8 cellular contexts compared by ENCODE assay signal in the genomic region with DNA sequence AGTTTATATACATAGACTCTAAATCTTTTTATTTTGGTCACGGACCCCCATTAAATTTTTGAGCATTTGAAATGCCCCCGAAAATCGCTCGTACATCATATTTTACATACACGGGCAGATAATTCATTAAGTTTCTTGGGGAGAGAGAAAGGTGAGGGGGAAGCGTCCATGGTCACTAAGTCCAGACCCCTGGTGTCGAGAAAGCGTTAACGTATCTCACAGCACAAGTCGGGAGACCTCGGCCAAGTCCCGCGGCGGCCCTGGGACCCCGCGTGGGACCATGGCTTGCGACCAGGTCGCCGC. TPM values are rescaled to one million over a fixed set of nuclear protein-coding genes. Genes with fewer than 3 reads are reported as not detected.
DNase-seq lines count a peak whose midpoint lies in the region; ATAC-seq and TF ChIP-seq lines count a peak whose summit lies in the region.

No MANE protein-coding gene starts in this region.

- H3K27me3 ChIP-seq in HUES64 (ENCODE audit: insufficient read depth, low read length) = no peaks in the 10 kb centered on the region
- no peaks in the 10 kb centered on the region for H3K27me3 ChIP-seq in muscle layer of colon (ENCODE audit: control insufficient read depth in 1 of 2, insufficient read depth in 2 of 2, low read length in 2 of 2)

- no peaks in the 10 kb centered on the region for H3K9me3 ChIP-seq in HUES64 (ENCODE audit: insufficient read depth, low read depth, low read length)
- H3K9me3 ChIP-seq in muscle layer of colon (ENCODE audit: low read length) = no peaks in the 10 kb centered on the region

- H3K4me1 ChIP-seq in HUES64 (ENCODE audit: insufficient read depth, low read length) = peaks cover 27% of the 10 kb centered on the region
- H3K4me1 ChIP-seq in muscle layer of colon (ENCODE audit: insufficient read depth, low read length) = peaks cover 15% of the 10 kb centered on the region

- H3K36me3 ChIP-seq in HUES64 (ENCODE audit: insufficient read depth, low read length) (no peaks in the 10 kb centered on the region), muscle layer of colon (ENCODE audit: insufficient read depth, low read length) (no peaks in the 10 kb centered on the region)

- H3K9ac ChIP-seq in HUES64 (ENCODE audit: low read depth, low read length) = peak overlapping the region; percentile 94
- peak overlapping the region; percentile 58 for H3K9ac ChIP-seq in muscle layer of colon (ENCODE audit: low read length)

- H3K4me3 ChIP-seq in AG09309 (ENCODE audit: control insufficient read depth, low read depth, low read length) (peak overlapping the region; percentile 78), HUES64 (ENCODE audit: low read length) (peak overlapping the region; percentile 87), cardiac fibroblast (replicated peaks in 1 of 2; ENCODE audit: low read depth in 2 of 2, low read length in 2 of 2) (peak overlapping the region; percentile 81 to 90), muscle layer of colon (ENCODE audit: low read depth in 1 of 2, low read length in 2 of 2) (peak overlapping the region; percentile 81 to 98)

- WGBS in HUES64 = under 1% methylated on average over 17 of the region's 19 CpGs

- DNase-seq in AG09309 (ENCODE audit: low read depth) (no peak), cardiac fibroblast (ENCODE audit: low read depth in 2 of 2) (no peak), NCI-H226 (no peak), NCI-H748 (lab: John Stamatoyannopoulos, UW; ENCODE audit: unreplicated experiment) (no peak)
- DNase-seq in NK-92 treated with Interleukin-12 subunit alpha and Interleukin-12 subunit beta, amount 100 ng/mL, for 24 hours (lab: John Stamatoyannopoulos, UW) = no peak

- TF ChIP-seq CTCF in AG09309 (IDR thresholded peaks at IDR 0.05; ENCODE audit: control insufficient read depth, insufficient read depth, low read depth, low read length, missing control alignments) = no peak
- no peak for TF ChIP-seq CTCF in cardiac fibroblast (IDR thresholded peaks at IDR 0.05; ENCODE audit: low read depth, low read length)

- ATAC-seq in GM21381 (IDR thresholded peaks at IDR 0.05; ENCODE audit: unreplicated experiment) = no peak

- H3K27ac ChIP-seq in HUES64 (ENCODE audit: low read depth, low read length) = peak overlapping the region; percentile 97
- H3K27ac ChIP-seq in muscle layer of colon (ENCODE audit: low read depth, low read length) = peak overlapping the region; percentile 97

RNA-seq across cellular contexts. Expression of a gene that starts 0.8 kb away (rescaled TPM):
- polyA plus RNA-seq in HUES64 (2013, experiment 1 of 2) = 42.0 TPM
- 40.4 TPM for polyA plus RNA-seq in HUES64 (2013, experiment 2 of 2)

RNA-seq across cellular contexts. Expression of a gene that starts 47.3 kb away (rescaled TPM):
- 15.0 TPM for polyA plus RNA-seq in HUES64 (2013, experiment 1 of 2)
- polyA plus RNA-seq in HUES64 (2013, experiment 2 of 2) = 19.0 TPM
